In genomic region chr10:30967654-30968421, GRCh38 we compare ENCODE assay signal across 20 cellular contexts.
DNase-seq lines count a peak whose midpoint lies in the region; ATAC-seq and TF ChIP-seq lines count a peak whose summit lies in the region.
"Had no signal": no experiment of that assay in that cellular context is flagged by ENCODE, and none has a peak within 500 bp of the region (broad histone marks: within the 10 kb centered on the region; RNA-seq: fewer than 3 reads in every experiment).

No MANE protein-coding gene starts in this region.

- no peak overlapping the region for H2AK5ac ChIP-seq in trophoblast cell (ENCODE audit: low read length)

- 38 to 59% methylated on average over 6 of the region's 6 CpGs for WGBS in gastroesophageal sphincter (ENCODE audit: low coverage in 1 of 2), 2 donors
- no CpG with 5 or more reads among the region's 6 CpGs for WGBS in trophoblast cell (ENCODE audit: extremely low coverage, insufficient coverage, insufficient read length)

- DNase-seq in Calu3 (no peak), adipocyte (ENCODE audit: low read depth) (peak; percentile 61), trophoblast cell (peak; percentile 33 to 57), A673 (ENCODE audit: low spot score) (no peak)
- DNase-seq: activated naive CD4-positive, alpha-beta T cell treated with anti-CD3 and anti-CD28 coated beads for 36 hours; activated T-cell treated with anti-CD3 and anti-CD28 coated beads, Interleukin-2, amount 50 U/mL, for 24 hours; NCI-H1417 treated with DMSO at 0.1 percent for 48 hours; NCI-H2171 treated with DMSO at 0.1 percent for 48 hours; NCI-H526 treated with DMSO at 0.1 percent for 48 hours; stimulated activated CD4-positive, alpha-beta T cell treated with anti-CD3 and anti-CD28 coated beads, Interleukin-12 subunit alpha, Interleukin-12 subunit beta, amount 100 ng/mL, for 4 hours had no signal

- H3K36me3 ChIP-seq in adipocyte (ENCODE audit: control insufficient read depth, insufficient read depth, low read length, severe bottlenecking), result no peaks in the 10 kb centered on the region
- no peaks in the 10 kb centered on the region for H3K36me3 ChIP-seq in gastroesophageal sphincter
- no peaks in the 10 kb centered on the region for H3K36me3 ChIP-seq in trophoblast cell (ENCODE audit: control insufficient read depth in 1 of 2, insufficient read depth in 2 of 2, low read length in 2 of 2)
- H3K36me3 ChIP-seq in A673 (ENCODE audit: insufficient read depth, low read length, poor library complexity, severe bottlenecking), result no peaks in the 10 kb centered on the region
- H3K36me3 ChIP-seq: ascending aorta; BLaER1 treated with 17β-estradiol and CSF1 and Interleukin-3, amounts not matched to agents 10 nM and 100 nM had no signal

- peak overlapping the region; percentile 4 for H3K4me3 Mint-ChIP-seq in Calu3 (ENCODE audit: low read depth, unreplicated experiment)
- H3K4me3 Mint-ChIP-seq: activated naive CD4-positive, alpha-beta T cell treated with anti-CD3 and anti-CD28 coated beads for 36 hours; activated T-cell treated with anti-CD3 and anti-CD28 coated beads, Interleukin-2, amount 50 U/mL, for 24 hours had no signal

- H4K91ac ChIP-seq in trophoblast cell (ENCODE audit: low read depth, low read length), result no peak overlapping the region

- TF ChIP-seq CTCF in Calu3 (IDR thresholded peaks at IDR 0.05; ENCODE audit: unreplicated experiment), result no peak
- TF ChIP-seq CTCF in gastroesophageal sphincter (IDR thresholded peaks at IDR 0.05), result peak in 1 of 4 experiments; percentile 3
- no peak for TF ChIP-seq CTCF in A673 (conservative IDR thresholded peaks at IDR 0.05; ENCODE audit: low read depth, low read length)

- peak overlapping the region in 1 of 4 donors; percentile 38 for H3K27ac ChIP-seq in gastroesophageal sphincter
- no peak overlapping the region for H3K27ac ChIP-seq in trophoblast cell (ENCODE audit: low read depth, low read length)
- H3K27ac ChIP-seq in A673 (ENCODE audit: low read depth, low read length, poor library complexity, severe bottlenecking), result no peak overlapping the region
- H3K27ac ChIP-seq: A549; ascending aorta; BLaER1 treated with 17β-estradiol and CSF1 and Interleukin-3, amounts not matched to agents 10 nM and 100 nM; RWPE1 had no signal

- TF ChIP-seq EP300 in gastroesophageal sphincter (IDR thresholded peaks at IDR 0.05), result no peak

- POLR2A ChIA-PET in A673 (lab: Charles Lee; ENCODE audit: low non-redundant PET), result no interaction called here

- H3K27me3 Mint-ChIP-seq in Calu3 (ENCODE audit: unreplicated experiment), result no peaks in the 10 kb centered on the region
- H3K27me3 Mint-ChIP-seq: activated T-cell treated with anti-CD3 and anti-CD28 coated beads, Interleukin-2, amount 50 U/mL, for 24 hours had no signal

- no peaks in the 10 kb centered on the region for H3K79me2 ChIP-seq in trophoblast cell (ENCODE audit: control insufficient read depth, insufficient read depth, low read length, poor library complexity)

- H3K4me1 ChIP-seq in adipocyte (ENCODE audit: control insufficient read depth, insufficient read depth, low read length) (peaks cover 60% of the 10 kb centered on the region), gastroesophageal sphincter (peaks cover 6 to 42% (median 9%) of the 10 kb centered on the region in 3 donors), trophoblast cell (ENCODE audit: control insufficient read depth in 1 of 2, insufficient read depth in 2 of 2, low read length in 2 of 2) (peaks cover 0 to 3% of the 10 kb centered on the region in 2 experiments), A673 (ENCODE audit: insufficient read depth, low read length, poor library complexity, severe bottlenecking) (no peaks in the 10 kb centered on the region)
- H3K4me1 ChIP-seq: A549 had no signal

- no peak overlapping the region for H3K14ac ChIP-seq in trophoblast cell (ENCODE audit: low read length)

- peaks cover 33% of the 10 kb centered on the region for H3K4me1 Mint-ChIP-seq in Calu3 (ENCODE audit: low read depth, unreplicated experiment)

- H2AFZ ChIP-seq in trophoblast cell (ENCODE audit: insufficient read depth, low read length, poor library complexity), result no peak overlapping the region

- H3K36me3 Mint-ChIP-seq in Calu3 (ENCODE audit: insufficient read depth, unreplicated experiment), result no peaks in the 10 kb centered on the region

- no peak overlapping the region for H4K8ac ChIP-seq in trophoblast cell (ENCODE audit: low read depth, low read length)

- no peaks in the 10 kb centered on the region for H3K79me1 ChIP-seq in trophoblast cell (ENCODE audit: low read length)

- H3K27me3 ChIP-seq in adipocyte (replicated peaks; ENCODE audit: control insufficient read depth, insufficient read depth, low read length) (no peaks in the 10 kb centered on the region), gastroesophageal sphincter (no peaks in the 10 kb centered on the region), trophoblast cell (ENCODE audit: insufficient read depth, low read length) (no peaks in the 10 kb centered on the region), A673 (replicated peaks; ENCODE audit: insufficient read depth, low read depth, low read length, poor library complexity) (no peaks in the 10 kb centered on the region)
- H3K27me3 ChIP-seq: ascending aorta; BLaER1 treated with 17β-estradiol and CSF1 and Interleukin-3, amounts not matched to agents 10 nM and 100 nM had no signal

- peak; percentile 33 for ATAC-seq in gastroesophageal sphincter
- ATAC-seq in GM18498 (IDR thresholded peaks at IDR 0.05; ENCODE audit: unreplicated experiment), result no peak
- ATAC-seq in HG03460 (IDR thresholded peaks at IDR 0.05; ENCODE audit: unreplicated experiment), result no peak
- no peak for ATAC-seq in HG03342 (IDR thresholded peaks at IDR 0.05; ENCODE audit: unreplicated experiment)
- ATAC-seq: A549; activated CD4-positive, CD25-positive, alpha-beta regulatory T cell treated with anti-CD3 and anti-CD28 coated beads, Interleukin-2, amount 50 U/mL, for 24 hours; HepG2 had no signal

- no peak overlapping the region for H3K18ac ChIP-seq in trophoblast cell (ENCODE audit: low read length)

- no peak overlapping the region for H3K4me2 ChIP-seq in trophoblast cell (ENCODE audit: low read length)
- H3K4me2 ChIP-seq: A549; BLaER1 treated with 17β-estradiol and CSF1 and Interleukin-3, amounts not matched to agents 10 nM and 100 nM had no signal

- H3K23ac ChIP-seq in trophoblast cell (ENCODE audit: low read length), result no peak overlapping the region

- BruUV-seq in Calu3 (replicated peaks; lab: Mats Ljungman, UMichigan) (no TSS peak), A673 (replicated peaks; lab: Mats Ljungman, UMichigan) (no TSS peak)

- no peaks in the 10 kb centered on the region for H3K9me3 ChIP-seq in adipocyte (ENCODE audit: control insufficient read depth, low read length)
- H3K9me3 ChIP-seq in gastroesophageal sphincter, result no peaks in the 10 kb centered on the region
- H3K9me3 ChIP-seq in trophoblast cell (ENCODE audit: insufficient read depth, low read depth, low read length), result no peaks in the 10 kb centered on the region
- H3K9me3 ChIP-seq in A673 (ENCODE audit: low read depth, low read length, poor library complexity, severe bottlenecking), result no peaks in the 10 kb centered on the region
- H3K9me3 ChIP-seq: A549; ascending aorta; BLaER1 treated with 17β-estradiol and CSF1 and Interleukin-3, amounts not matched to agents 10 nM and 100 nM had no signal

- intact Hi-C loops in Calu3 (cut with micrococcal nuclease; ENCODE audit: unreplicated experiment), result loop anchor here (5.0 kb wide), 1 partner anchor 34 kb away; no protein-coding TSS in a partner anchor
- intact Hi-C loops in A673 (cut with micrococcal nuclease; ENCODE audit: unreplicated experiment), result no loop called here

- no peak overlapping the region for H4K12ac ChIP-seq in trophoblast cell (ENCODE audit: low read depth, low read length)

- H2BK12ac ChIP-seq in trophoblast cell (ENCODE audit: low read length), result no peak overlapping the region

- H3K9ac ChIP-seq in adipocyte (ENCODE audit: low read length) (peak overlapping the region; percentile 83), trophoblast cell (ENCODE audit: low read length) (no peak overlapping the region)
- H3K9ac ChIP-seq: BLaER1 treated with 17β-estradiol and CSF1 and Interleukin-3, amounts not matched to agents 10 nM and 100 nM had no signal

- no peaks in the 10 kb centered on the region for H3K9me3 Mint-ChIP-seq in Calu3 (ENCODE audit: low read depth, unreplicated experiment)
- H3K9me3 Mint-ChIP-seq: activated naive CD4-positive, alpha-beta T cell treated with anti-CD3 and anti-CD28 coated beads for 36 hours; activated T-cell treated with anti-CD3 and anti-CD28 coated beads, Interleukin-2, amount 50 U/mL, for 24 hours had no signal

- H3K4ac ChIP-seq in trophoblast cell (ENCODE audit: low read depth, low read length), result no peak overlapping the region

- CTCF ChIA-PET in Calu3 (lab: Charles Lee), result interaction anchor here (0.8 to 0.9 kb wide), 2 partner anchors 61 to 183 kb away, joined by 3 to 4 read pairs; no protein-coding TSS in a partner anchor
- CTCF ChIA-PET in A673 (lab: Charles Lee), result no interaction called here

- TF ChIP-seq POLR2A in gastroesophageal sphincter (IDR thresholded peaks at IDR 0.05), result no peak

- H3K27ac Mint-ChIP-seq in Calu3 (ENCODE audit: unreplicated experiment), result peak overlapping the region; percentile 34
- H3K27ac Mint-ChIP-seq: activated naive CD4-positive, alpha-beta T cell treated with anti-CD3 and anti-CD28 coated beads for 36 hours; activated T-cell treated with anti-CD3 and anti-CD28 coated beads, Interleukin-2, amount 50 U/mL, for 24 hours had no signal

- H3K4me3 ChIP-seq in adipocyte (ENCODE audit: low read length) (peak overlapping the region; percentile 55), gastroesophageal sphincter (no peak overlapping the region), trophoblast cell (ENCODE audit: low read depth, low read length) (no peak overlapping the region), A673 (ENCODE audit: low read depth, low read length, poor library complexity, severe bottlenecking) (no peak overlapping the region)
- H3K4me3 ChIP-seq: A549; ascending aorta; BLaER1 treated with 17β-estradiol and CSF1 and Interleukin-3, amounts not matched to agents 10 nM and 100 nM had no signal

- no peak overlapping the region for H2BK5ac ChIP-seq in trophoblast cell (ENCODE audit: low read depth, low read length, poor library complexity)

- no peak overlapping the region for H2BK120ac ChIP-seq in trophoblast cell (ENCODE audit: insufficient read depth, low read length, poor library complexity)

Comparison
In these comparisons a context has a peak if more than half of its experiments do, and no peak if none do; other contexts are left out.
1. DNase-seq: peak in adipocyte (single experiment) and trophoblast cell (2 of 2); none in Calu3 (single experiment) and A673 (single experiment).